Comparison of ENCODE assay signal across 1 cellular context in the genomic region with DNA sequence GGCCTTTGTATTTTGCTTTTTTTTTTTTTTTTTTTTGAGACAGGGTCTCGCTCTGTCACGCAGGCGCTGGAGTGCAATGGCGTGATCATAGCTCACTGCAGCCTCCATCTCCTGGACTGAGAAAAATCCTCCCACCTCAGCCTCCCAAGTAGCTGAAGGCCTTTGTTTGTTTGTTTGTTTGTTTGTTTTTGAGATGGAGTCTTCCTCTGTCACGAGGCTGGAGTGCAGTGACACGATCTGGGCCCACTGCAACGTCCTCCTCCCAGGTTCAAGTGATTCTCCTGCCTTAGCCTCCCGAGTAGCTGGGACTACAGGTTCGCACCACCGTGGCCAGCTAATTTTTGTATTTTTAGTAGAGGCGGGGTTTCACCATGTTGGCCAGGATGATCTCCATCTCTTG.
A peak's percentile ranks its signal among the peaks of the same experiment; 100 is the strongest.
TF ChIP-seq lines count a peak whose summit lies in the region.

No MANE protein-coding gene starts in this region.

TF ChIP-seq in K562, 482 proteins besides CTCF, POLR2A, EP300 and RAD21:
- TF ChIP-seq FOXP4 (CRISPR knock-in tag; IDR thresholded peaks at IDR 0.05; ENCODE audit: borderline replicate concordance) (0 out of 2 replicates have a peak, but pooled peaks have one; percentile 66), ZBTB33 (CRISPR knock-in tag; IDR thresholded peaks at IDR 0.05) (peak; percentile 65)
